Comparison of ENCODE assay signal across 8 cellular contexts in genomic region chr16:22192261-22193133, GRCh38. TPM values are rescaled to one million over a fixed set of nuclear protein-coding genes. Genes with fewer than 3 reads are reported as not detected.
DNase-seq lines count a peak whose midpoint lies in the region; ATAC-seq and TF ChIP-seq lines count a peak whose summit lies in the region.

No MANE protein-coding gene starts in this region.

- no peaks in the 10 kb centered on the region for H3K9me2 ChIP-seq in OCI-LY7 (ENCODE audit: insufficient read depth, low read length)

- ATAC-seq in HG03095 (IDR thresholded peaks at IDR 0.05; ENCODE audit: unreplicated experiment) (peak; percentile 24), GM21737 (IDR thresholded peaks at IDR 0.05; ENCODE audit: unreplicated experiment) (no peak)

- H3K4me3 ChIP-seq in OCI-LY7 (ENCODE audit: low read depth, low read length, poor library complexity, severe bottlenecking), result peak overlapping the region; percentile 78
- H3K4me3 ChIP-seq in fibroblast of pulmonary artery (replicated peaks; ENCODE audit: low read depth, low read length), result peak overlapping the region; percentile 62

- no peaks in the 10 kb centered on the region for H3K9me3 ChIP-seq in OCI-LY7 (ENCODE audit: low read length)

- intact Hi-C loops in OCI-LY7 (cut with micrococcal nuclease; ENCODE audit: unreplicated experiment), result loop anchor here (5.0 kb wide), 1 partner anchor 180 kb away; the partner anchor contains the start of gene CDR2

- H2AFZ ChIP-seq in OCI-LY7 (ENCODE audit: low read length), result peak overlapping the region; percentile 72

- POLR2A ChIA-PET in OCI-LY7 (lab: Charles Lee), result interaction anchor here (0.7 to 1.6 kb wide), 2 partner anchors 14 to 106 kb away, joined by 3 to 5 read pairs; partner anchors contain the start of gene EEF2K

- DNase-seq in EL (peak; percentile 87), OCI-LY7 (ENCODE audit: low spot score) (peak; percentile 35), fibroblast of pulmonary artery (ENCODE audit: low read depth) (peak; percentile 97), non-pigmented ciliary epithelial cell (ENCODE audit: low read depth) (peak; percentile 78), stromal cell of bone marrow (ENCODE audit: low read depth) (peak; percentile 97)
- DNase-seq in activated T-cell treated with anti-CD3 and anti-CD28 coated beads, Interleukin-2, amount 50 U/mL, for 48 hours, result peak; percentile 78 to 81

- H3K27ac ChIP-seq in OCI-LY7 (ENCODE audit: low read depth, low read length, poor library complexity, severe bottlenecking), result no peak overlapping the region

- H3K4me2 ChIP-seq in OCI-LY7 (ENCODE audit: low read length), result peak overlapping the region; percentile 75

- peaks cover 42% of the 10 kb centered on the region for H3K4me1 ChIP-seq in OCI-LY7 (ENCODE audit: insufficient read depth, low read length, poor library complexity, severe bottlenecking)

- BruUV-seq in OCI-LY7 (replicated peaks; lab: Mats Ljungman, UMichigan), result no TSS peak

- H4K20me1 ChIP-seq in OCI-LY7 (ENCODE audit: insufficient read depth, low read length), result no peaks in the 10 kb centered on the region

- no peak for TF ChIP-seq CTCF in OCI-LY7 (conservative IDR thresholded peaks at IDR 0.05; ENCODE audit: low read length)
- TF ChIP-seq CTCF in fibroblast of pulmonary artery (IDR thresholded peaks at IDR 0.05; ENCODE audit: low read length, missing control alignments), result no peak

- CTCF ChIA-PET in OCI-LY7 (lab: Charles Lee; ENCODE audit: unreplicated experiment), result no interaction called here

- H3K36me3 ChIP-seq in OCI-LY7 (ENCODE audit: insufficient read depth, low read length), result no peaks in the 10 kb centered on the region

- no peaks in the 10 kb centered on the region for H3K79me2 ChIP-seq in OCI-LY7 (ENCODE audit: insufficient read depth, low read depth, low read length)

RNA-seq across cellular contexts. Expression of gene EEF2K, which starts 13.6 kb away (rescaled TPM):
- total RNA-seq in OCI-LY7 (2014; rRNA removed; shearing (Covaris generic)), result 17.6 and 23.8 TPM in 2 replicates
- 40.0 and 42.3 TPM in 2 replicates for total RNA-seq in OCI-LY7 (2022)

RNA-seq across cellular contexts. Expression of gene SDR42E2, which starts 30.2 kb away (rescaled TPM):
- not detected in 2 replicates for total RNA-seq in OCI-LY7 (2014; rRNA removed; shearing (Covaris generic))
- total RNA-seq in OCI-LY7 (2022), result 0.28 and 0.29 TPM in 2 replicates

Comparison
In these comparisons a context has a peak if more than half of its experiments do, and no peak if none do; other contexts are left out.
1. DNase-seq: peak in every context shown above with its lines; median percentile 97 in fibroblast of pulmonary artery; 97 in stromal cell of bone marrow; 87 in EL; 80 in activated T-cell treated with anti-CD3 and anti-CD28 coated beads, Interleukin-2, amount 50 U/mL, for 48 hours; 78 in non-pigmented ciliary epithelial cell; 35 in OCI-LY7.